ENCODE assay signal across 9 cellular contexts in genomic region chr11:75384438-75385080, GRCh38. TPM values are rescaled to one million over a fixed set of nuclear protein-coding genes. Genes with fewer than 3 reads are reported as not detected.
DNase-seq lines count a peak whose midpoint lies in the region; ATAC-seq and TF ChIP-seq lines count a peak whose summit lies in the region.
"Had no signal": no experiment of that assay in that cellular context is flagged by ENCODE, and none has a peak within 500 bp of the region (broad histone marks: within the 10 kb centered on the region; RNA-seq: fewer than 3 reads in every experiment).

No MANE protein-coding gene starts in this region.

- POLR2A ChIA-PET in A673 (lab: Charles Lee; ENCODE audit: low non-redundant PET): no interaction called here

- no peaks in the 10 kb centered on the region for H3K36me3 Mint-ChIP-seq in central memory CD8-positive, alpha-beta T cell (ENCODE audit: insufficient read depth)

- peak; percentile 100 for TF ChIP-seq CTCF in A673 (conservative IDR thresholded peaks at IDR 0.05; ENCODE audit: low read depth, low read length)

- no peaks in the 10 kb centered on the region for H3K4me1 ChIP-seq in A673 (ENCODE audit: insufficient read depth, low read length, poor library complexity, severe bottlenecking)

- no peaks in the 10 kb centered on the region for H3K27me3 ChIP-seq in A673 (replicated peaks; ENCODE audit: insufficient read depth, low read depth, low read length, poor library complexity)

- ATAC-seq in central memory CD8-positive, alpha-beta T cell (replicated peaks; ENCODE audit: extremely low read depth, poor library complexity, severe bottlenecking): peak; percentile 82
- no peak for ATAC-seq in GM21423 (IDR thresholded peaks at IDR 0.05; ENCODE audit: unreplicated experiment)

- H3K4me3 ChIP-seq in A673 (ENCODE audit: low read depth, low read length, poor library complexity, severe bottlenecking): no peak overlapping the region

- H3K4me3 Mint-ChIP-seq in central memory CD8-positive, alpha-beta T cell: peak overlapping the region; percentile 63
- H3K4me3 Mint-ChIP-seq: stimulated activated naive CD8-positive, alpha-beta T cell treated with anti-CD3 and anti-CD28 coated beads, Interleukin-15, Interleukin-2, amounts not matched to agents 100 ng/mL and 50 ng/mL, for 24 hours had no signal

- no peaks in the 10 kb centered on the region for H3K27me3 Mint-ChIP-seq in central memory CD8-positive, alpha-beta T cell
- H3K27me3 Mint-ChIP-seq: stimulated activated naive CD8-positive, alpha-beta T cell treated with anti-CD3 and anti-CD28 coated beads, Interleukin-15, Interleukin-2, amounts not matched to agents 100 ng/mL and 50 ng/mL, for 24 hours had no signal

- no peaks in the 10 kb centered on the region for H3K9me3 ChIP-seq in A673 (ENCODE audit: low read depth, low read length, poor library complexity, severe bottlenecking)

- intact Hi-C loops in A673 (cut with micrococcal nuclease; ENCODE audit: unreplicated experiment): loop anchor here (1.0 kb wide), 2 partner anchors 56 to 104 kb away; no protein-coding TSS in a partner anchor

- DNase-seq in A673 (ENCODE audit: low spot score) (peak; percentile 84), GM19238 (ENCODE audit: insufficient read length, low spot score) (peak; percentile 73), NCI-H460 (ENCODE audit: extremely low read depth, low read depth) (peak; percentile 63), kidney tubule cell (ENCODE audit: low spot score) (peak; percentile 68)
- DNase-seq in activated CD4-positive, alpha-beta T cell treated with anti-CD3 and anti-CD28 coated beads for 4 hours: peak; percentile 73 to 77
- peak; percentile 53 to 62 for DNase-seq in central memory CD8-positive, alpha-beta T cell (ENCODE audit: low spot score in 2 of 2)
- DNase-seq in stimulated activated CD4-positive, alpha-beta T cell treated with anti-CD3 and anti-CD28 coated beads, Interleukin-2, amount 100 ng/mL, for 48 hours: peak; percentile 75 to 78

- no peak overlapping the region for H3K27ac ChIP-seq in A673 (ENCODE audit: low read depth, low read length, poor library complexity, severe bottlenecking)

- H3K9me3 Mint-ChIP-seq in central memory CD8-positive, alpha-beta T cell: no peaks in the 10 kb centered on the region
- H3K9me3 Mint-ChIP-seq: stimulated activated naive CD8-positive, alpha-beta T cell treated with anti-CD3 and anti-CD28 coated beads, Interleukin-15, Interleukin-2, amounts not matched to agents 100 ng/mL and 50 ng/mL, for 24 hours had no signal

- no peaks in the 10 kb centered on the region for H3K36me3 ChIP-seq in A673 (ENCODE audit: insufficient read depth, low read length, poor library complexity, severe bottlenecking)

- peak overlapping the region; percentile 29 for H3K27ac Mint-ChIP-seq in central memory CD8-positive, alpha-beta T cell (ENCODE audit: low read depth)
- H3K27ac Mint-ChIP-seq: stimulated activated naive CD8-positive, alpha-beta T cell treated with anti-CD3 and anti-CD28 coated beads, Interleukin-15, Interleukin-2, amounts not matched to agents 100 ng/mL and 50 ng/mL, for 24 hours had no signal

- peaks cover 14% of the 10 kb centered on the region for H3K4me1 Mint-ChIP-seq in central memory CD8-positive, alpha-beta T cell

- BruUV-seq in A673 (replicated peaks; lab: Mats Ljungman, UMichigan): no TSS peak

- CTCF ChIA-PET in A673 (lab: Charles Lee): interaction anchor here (1.0 kb wide), 1 partner anchor 105 kb away, joined by 5 read pairs; no protein-coding TSS in a partner anchor

RNA-seq across cellular contexts. Expression of gene RPS3, which starts 14.8 kb away (rescaled TPM):
- total RNA-seq in A673 (2021): 2,875 and 2,961 TPM in 2 replicates
- 1,462 and 1,966 TPM in 2 replicates for total RNA-seq in NCI-H460 (2014; rRNA removed; shearing (Covaris generic))
- 1,325 and 3,348 TPM in 2 replicates for polyA plus RNA-seq in NCI-H460 (2014; cell fraction: nucleus; rRNA removed)

RNA-seq across cellular contexts. Expression of gene ARRB1, which starts 33.1 kb away (rescaled TPM):
- 37.8 and 62.0 TPM in 2 replicates for total RNA-seq in A673 (2021)
- total RNA-seq in NCI-H460 (2014; rRNA removed; shearing (Covaris generic)): 2.2 and 4.0 TPM in 2 replicates
- 0.96 and 3.3 TPM in 2 replicates for polyA plus RNA-seq in NCI-H460 (2014; cell fraction: nucleus; rRNA removed)

RNA-seq across cellular contexts. Expression of gene KLHL35, which starts 48.4 kb away (rescaled TPM):
- 0.88 and 1.1 TPM in 2 replicates for total RNA-seq in A673 (2021)
- 4.3 and 4.7 TPM in 2 replicates for total RNA-seq in NCI-H460 (2014; rRNA removed; shearing (Covaris generic))
- polyA plus RNA-seq in NCI-H460 (2014; cell fraction: nucleus; rRNA removed): 8.2 and 16.1 TPM in 2 replicates
